Comparison of ENCODE assay signal across 8 cellular contexts in the genomic region with DNA sequence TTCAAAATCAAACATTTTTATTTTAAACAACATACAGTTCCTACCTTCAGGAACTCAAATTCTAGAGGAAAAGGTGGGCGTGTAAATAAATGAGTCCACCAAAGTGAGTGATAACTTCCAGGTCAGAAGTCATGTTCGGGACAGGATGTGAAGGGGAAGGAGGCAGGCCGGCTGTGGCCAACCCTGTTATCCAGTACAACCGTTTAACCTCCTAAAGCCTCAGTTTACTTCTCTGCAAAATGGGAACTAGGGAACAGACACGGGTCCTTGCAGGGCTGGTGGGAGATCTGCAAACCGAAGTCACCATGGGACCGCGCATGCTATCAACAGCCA. TPM values are rescaled to one million over a fixed set of nuclear protein-coding genes. Genes with fewer than 3 reads are reported as not detected.
A peak's percentile ranks its signal among the peaks of the same experiment; 100 is the strongest.
DNase-seq lines count a peak whose midpoint lies in the region; ATAC-seq, FAIRE-seq and TF ChIP-seq lines count a peak whose summit lies in the region.

No MANE protein-coding gene starts in this region.

- TF ChIP-seq CTCF in HCT116 (IDR thresholded peaks at IDR 0.05 in 2 of 3, conservative IDR thresholded peaks at IDR 0.05 in 1 of 3; ENCODE audit: borderline replicate concordance in 1 of 3, insufficient read depth in 1 of 3, low read depth in 2 of 3, low read length in 2 of 3) (no peak), fibroblast of the aortic adventitia (IDR thresholded peaks at IDR 0.05; ENCODE audit: insufficient read depth, low read length) (no peak), osteoblast (IDR thresholded peaks at IDR 0.05; ENCODE audit: extremely low read depth, low read depth, low read length) (no peak)

- no peak for TF ChIP-seq RAD21 in HCT116 (IDR thresholded peaks at IDR 0.05; ENCODE audit: low read depth)

- POLR2A ChIA-PET in HCT116 (lab: Charles Lee), result interaction anchor here (0.8 to 1.2 kb wide), 2 partner anchors 141 to 201 kb away, joined by 3 to 4 read pairs; no protein-coding TSS in a partner anchor

- no peak overlapping the region for H2AFZ ChIP-seq in HCT116 (ENCODE audit: low read depth, low read length, poor library complexity, severe bottlenecking)
- H2AFZ ChIP-seq in osteoblast (ENCODE audit: low read length), result peak overlapping the region; percentile 92

- peak overlapping the region; percentile 98 for H3K27ac Mint-ChIP-seq in activated CD4-positive, alpha-beta T cell treated with anti-CD3 and anti-CD28 coated beads, Interleukin-2, amount 10 ng/mL, durations not matched to agents 24 days and 14 days

- no peaks in the 10 kb centered on the region; a peak in 1 of 4 replicates for H3K36me3 ChIP-seq in HCT116 (ENCODE audit: control insufficient read depth in 1 of 2, insufficient read depth in 2 of 2, low read length in 2 of 2)
- H3K36me3 ChIP-seq in osteoblast (ENCODE audit: insufficient read depth, low read length), result peaks cover 14% of the 10 kb centered on the region

- FAIRE-seq in GM19239 (lab: Jason Lieb, UNC), result no peak

- H3K4me2 ChIP-seq in HCT116 (ENCODE audit: low read length), result peak overlapping the region; percentile 80
- peak overlapping the region; percentile 82 for H3K4me2 ChIP-seq in osteoblast (ENCODE audit: insufficient read depth, low read length)

- H3K27ac ChIP-seq in HCT116 (ENCODE audit: low read depth, low read length) (peak overlapping the region; percentile 54), osteoblast (ENCODE audit: low read depth, low read length) (peak overlapping the region; percentile 38)

- H3K27me3 ChIP-seq in HCT116 (ENCODE audit: insufficient read depth, low read length), result no peaks in the 10 kb centered on the region
- H3K27me3 ChIP-seq in osteoblast (ENCODE audit: insufficient read depth, low read length), result no peaks in the 10 kb centered on the region

- H4K20me1 ChIP-seq in HCT116 (ENCODE audit: insufficient read depth), result no peaks in the 10 kb centered on the region
- H4K20me1 ChIP-seq in osteoblast (ENCODE audit: insufficient read depth, low read length), result peaks cover 3% of the 10 kb centered on the region

- H3K9ac ChIP-seq in HCT116 (ENCODE audit: low read length), result peak overlapping the region; percentile 86

- intact Hi-C loops in HCT116 (cut with micrococcal nuclease), result no loop called here
- intact Hi-C loops in activated CD4-positive, alpha-beta T cell treated with anti-CD3 and anti-CD28 coated beads, Interleukin-2, amount 10 ng/mL, durations not matched to agents 24 days and 14 days (cut with micrococcal nuclease), result loop anchor here (1.0 to 5.0 kb wide), 6 partner anchors 142 to 765 kb away; a partner anchor contains a TSS

- H3K9me2 ChIP-seq in HCT116 (ENCODE audit: insufficient read depth), result no peaks in the 10 kb centered on the region

- H3K4me3 Mint-ChIP-seq in activated CD4-positive, alpha-beta T cell treated with anti-CD3 and anti-CD28 coated beads, Interleukin-2, amount 10 ng/mL, durations not matched to agents 24 days and 14 days, result peak overlapping the region; percentile 99

- no peaks in the 10 kb centered on the region for H3K9me3 Mint-ChIP-seq in activated CD4-positive, alpha-beta T cell treated with anti-CD3 and anti-CD28 coated beads, Interleukin-2, amount 10 ng/mL, durations not matched to agents 24 days and 14 days

- DNase-seq in activated CD4-positive, CD25-positive, alpha-beta regulatory T cell treated with anti-CD3 and anti-CD28 coated beads, Interleukin-2, amount 50 U/mL, for 72 hours, result no peak
- DNase-seq in HCT116 (ENCODE audit: low read depth, low spot score), result peak; percentile 33
- peak; percentile 58 for DNase-seq in M059J (ENCODE audit: low read depth)
- DNase-seq in activated CD4-positive, alpha-beta T cell treated with anti-CD3 and anti-CD28 coated beads, Interleukin-2, amount 10 ng/mL, durations not matched to agents 24 days and 14 days, result peak; percentile 84
- peak; percentile 44 for DNase-seq in fibroblast of the aortic adventitia (ENCODE audit: low read depth)
- peak; percentile 89 for DNase-seq in osteoblast (ENCODE audit: insufficient read length, low spot score, missing footprints)
- DNase-seq in GM19239 (ENCODE audit: insufficient read length, low spot score), result no peak

- ATAC-seq in activated CD4-positive, CD25-positive, alpha-beta regulatory T cell treated with anti-CD3 and anti-CD28 coated beads, Interleukin-2, amount 50 U/mL, for 24 hours, result peak; percentile 33 to 39
- peak; percentile 51 for ATAC-seq in HCT116

- H3K4me3 ChIP-seq in HCT116 (replicated peaks in 1 of 2; ENCODE audit: low read depth in 1 of 2, low read length in 2 of 2) (peak overlapping the region; percentile 90 to 95), fibroblast of the aortic adventitia (ENCODE audit: low read depth, low read length) (peak overlapping the region; percentile 98), osteoblast (ENCODE audit: insufficient read depth, low read length) (peak overlapping the region; percentile 85)

- no peak for TF ChIP-seq POLR2A in HCT116 (IDR thresholded peaks at IDR 0.05; ENCODE audit: borderline replicate concordance, extremely low read depth, insufficient read depth, insufficient read length)

- peaks cover 10 to 28% of the 10 kb centered on the region in 2 experiments; a peak in 3 of 4 replicates for H3K4me1 ChIP-seq in HCT116 (ENCODE audit: control insufficient read depth in 1 of 2, insufficient read depth in 2 of 2, low read length in 2 of 2)
- peaks cover 23% of the 10 kb centered on the region for H3K4me1 ChIP-seq in osteoblast (ENCODE audit: insufficient read depth, low read length)

- H3K36me3 Mint-ChIP-seq in activated CD4-positive, alpha-beta T cell treated with anti-CD3 and anti-CD28 coated beads, Interleukin-2, amount 10 ng/mL, durations not matched to agents 24 days and 14 days (ENCODE audit: low read depth), result peaks cover 22% of the 10 kb centered on the region

- H3K4me1 Mint-ChIP-seq in activated CD4-positive, alpha-beta T cell treated with anti-CD3 and anti-CD28 coated beads, Interleukin-2, amount 10 ng/mL, durations not matched to agents 24 days and 14 days, result peaks cover 30% of the 10 kb centered on the region

- H3K9me3 ChIP-seq in HCT116 (ENCODE audit: control insufficient read depth in 1 of 2, insufficient read depth in 1 of 2, low read depth in 1 of 2, low read length in 2 of 2) (no peaks in the 10 kb centered on the region), osteoblast (ENCODE audit: low read depth, low read length) (no peaks in the 10 kb centered on the region)

- CTCF ChIA-PET in HCT116 (lab: Charles Lee), result interaction anchor here (1.5 kb wide), 1 partner anchor 46 kb away, joined by 5 read pairs; no protein-coding TSS in a partner anchor

- no peaks in the 10 kb centered on the region for H3K27me3 Mint-ChIP-seq in activated CD4-positive, alpha-beta T cell treated with anti-CD3 and anti-CD28 coated beads, Interleukin-2, amount 10 ng/mL, durations not matched to agents 24 days and 14 days

- H3K79me2 ChIP-seq in HCT116 (ENCODE audit: insufficient read depth, low read length) (peaks cover 53% of the 10 kb centered on the region), osteoblast (ENCODE audit: insufficient read depth, low read length) (peaks cover 44% of the 10 kb centered on the region)

- TSS peak; percentile 55 for BruUV-seq in HCT116 (replicated peaks; lab: Mats Ljungman, UMichigan)

- RAD21 ChIA-PET in HCT116 (lab: Charles Lee; ENCODE audit: low non-redundant PET in 1 of 2, low total read pairs in 2 of 2, uncharacterized antibody in 2 of 2, unreplicated experiment in 2 of 2), result no interaction called here

TF ChIP-seq in HCT116, 20 proteins besides CTCF, POLR2A, EP300 and RAD21:
- TF ChIP-seq CEBPB (IDR thresholded peaks at IDR 0.05; ENCODE audit: low read depth) (no peak), CBX3 (IDR thresholded peaks at IDR 0.05; ENCODE audit: low read depth) (no peak), FOSL1 (IDR thresholded peaks at IDR 0.05; ENCODE audit: low read depth) (no peak), EZH2phosphoT487 (IDR thresholded peaks at IDR 0.05; ENCODE audit: borderline replicate concordance) (no peak), YY1 (IDR thresholded peaks at IDR 0.05; ENCODE audit: extremely low read depth, insufficient replicate concordance, low read depth, low read length) (no peak), SP1 (IDR thresholded peaks at IDR 0.05; ENCODE audit: low read depth) (no peak), TCF7L2 (IDR thresholded peaks at IDR 0.05; ENCODE audit: borderline replicate concordance, extremely low read depth, insufficient read depth, insufficient read length) (no peak)
- TF ChIP-seq, protein P1, sequence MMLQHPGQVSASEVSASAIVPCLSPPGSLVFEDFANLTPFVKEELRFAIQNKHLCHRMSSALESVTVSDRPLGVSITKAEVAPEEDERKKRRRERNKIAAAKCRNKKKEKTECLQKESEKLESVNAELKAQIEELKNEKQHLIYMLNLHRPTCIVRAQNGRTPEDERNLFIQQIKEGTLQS (IDR thresholded peaks at IDR 0.05), result no peak
- TF ChIP-seq, protein P2, sequence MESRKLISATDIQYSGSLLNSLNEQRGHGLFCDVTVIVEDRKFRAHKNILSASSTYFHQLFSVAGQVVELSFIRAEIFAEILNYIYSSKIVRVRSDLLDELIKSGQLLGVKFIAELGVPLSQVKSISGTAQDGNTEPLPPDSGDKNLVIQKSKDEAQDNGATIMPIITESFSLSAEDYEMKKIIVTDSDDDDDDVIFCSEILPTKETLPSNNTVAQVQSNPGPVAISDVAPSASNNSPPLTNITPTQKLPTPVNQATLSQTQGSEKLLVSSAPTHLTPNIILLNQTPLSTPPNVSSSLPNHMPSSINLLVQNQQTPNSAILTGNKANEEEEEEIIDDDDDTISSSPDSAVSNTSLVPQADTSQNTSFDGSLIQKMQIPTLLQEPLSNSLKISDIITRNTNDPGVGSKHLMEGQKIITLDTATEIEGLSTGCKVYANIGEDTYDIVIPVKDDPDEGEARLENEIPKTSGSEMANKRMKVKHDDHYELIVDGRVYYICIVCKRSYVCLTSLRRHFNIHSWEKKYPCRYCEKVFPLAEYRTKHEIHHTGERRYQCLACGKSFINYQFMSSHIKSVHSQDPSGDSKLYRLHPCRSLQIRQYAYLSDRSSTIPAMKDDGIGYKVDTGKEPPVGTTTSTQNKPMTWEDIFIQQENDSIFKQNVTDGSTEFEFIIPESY (IDR thresholded peaks at IDR 0.05; ENCODE audit: extremely low read depth, insufficient replicate concordance, low read length), result no peak

RNA-seq across cellular contexts. Expression of a gene that starts 0.4 kb away (rescaled TPM):
- total RNA-seq in HCT116 (2021; ENCODE audit: unreplicated experiment) (36.9 TPM), fibroblast of the aortic adventitia (ENCODE audit: low replicate concordance) (23.3 and 36.1 TPM in 2 replicates), osteoblast (16.8 and 17.7 TPM in 2 replicates)
- polyA plus RNA-seq in HCT116 (2012), result 37.5 and 40.2 TPM in 2 replicates
- total RNA-seq in M059J (2014; rRNA removed; shearing (Covaris generic)), result 37.5 and 61.2 TPM in 2 replicates
- total RNA-seq in activated CD4-positive, alpha-beta T cell treated with anti-CD3 and anti-CD28 coated beads, Interleukin-2, amount 10 ng/mL, durations not matched to agents 24 days and 14 days, result 47.6 and 52.1 TPM in 2 replicates

RNA-seq across cellular contexts. Expression of a gene that starts 2.2 kb away (rescaled TPM):
- total RNA-seq in HCT116 (2021; ENCODE audit: unreplicated experiment) (47.4 TPM), fibroblast of the aortic adventitia (ENCODE audit: low replicate concordance) (42.7 and 62.7 TPM in 2 replicates), osteoblast (67.0 and 67.5 TPM in 2 replicates)
- polyA plus RNA-seq in HCT116 (2012), result 36.4 and 45.1 TPM in 2 replicates
- 62.0 and 114 TPM in 2 replicates for total RNA-seq in M059J (2014; rRNA removed; shearing (Covaris generic))
- 87.8 and 91.7 TPM in 2 replicates for total RNA-seq in activated CD4-positive, alpha-beta T cell treated with anti-CD3 and anti-CD28 coated beads, Interleukin-2, amount 10 ng/mL, durations not matched to agents 24 days and 14 days

Comparison
In these comparisons a context has a peak if more than half of its experiments do, and no peak if none do; other contexts are left out.
1. DNase-seq: peak in HCT116 (single experiment), M059J (single experiment), activated CD4-positive, alpha-beta T cell treated with anti-CD3 and anti-CD28 coated beads, Interleukin-2, amount 10 ng/mL, durations not matched to agents 24 days and 14 days (single experiment), fibroblast of the aortic adventitia (single experiment) and osteoblast (single experiment); none in activated CD4-positive, CD25-positive, alpha-beta regulatory T cell treated with anti-CD3 and anti-CD28 coated beads, Interleukin-2, amount 50 U/mL, for 72 hours (single experiment) and GM19239 (single experiment).
2. Peak in every context shown above with its lines, with median percentiles within 50 percentile points of each other: H3K4me3 ChIP-seq.